19 cellular contexts compared by ENCODE assay signal in the genomic region with DNA sequence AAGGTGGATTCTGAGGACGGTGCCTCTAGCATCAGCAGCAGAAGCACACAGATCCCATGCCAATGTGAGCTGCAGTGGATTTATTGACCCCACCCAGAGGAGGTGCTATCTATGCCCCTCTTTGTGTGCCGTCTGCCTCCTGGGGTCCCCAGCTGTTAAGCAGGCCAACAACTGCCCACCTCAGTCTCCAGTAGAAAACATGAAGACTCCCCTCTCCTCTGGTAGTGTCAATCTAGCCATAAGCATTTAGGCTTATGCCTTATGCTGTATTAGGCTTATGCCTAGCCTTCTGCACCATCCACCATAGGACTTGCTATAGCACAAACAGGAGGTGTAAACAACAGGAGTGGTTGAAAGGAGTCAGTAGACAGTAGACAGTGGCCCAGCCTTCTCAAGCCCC.
DNase-seq lines count a peak whose midpoint lies in the region; ATAC-seq, FAIRE-seq and TF ChIP-seq lines count a peak whose summit lies in the region.
"Had no signal": no experiment of that assay in that cellular context is flagged by ENCODE, and none has a peak within 500 bp of the region (broad histone marks: within the 10 kb centered on the region; RNA-seq: fewer than 3 reads in every experiment).

No MANE protein-coding gene starts in this region.

- no peak overlapping the region for H2BK20ac ChIP-seq in H9 (ENCODE audit: low read depth, low read length, poor library complexity, severe bottlenecking)

- H2BK5ac ChIP-seq in H9 (ENCODE audit: insufficient read length, low read length) (no peak overlapping the region), neuronal stem cell (ENCODE audit: low read length) (no peak overlapping the region)

- H3K27ac ChIP-seq in H9 (ENCODE audit: insufficient read length, low read depth, low read length) (no peak overlapping the region), Karpas-422 (ENCODE audit: low read length) (peak overlapping the region; percentile 37), OCI-LY7 (ENCODE audit: low read depth, low read length, poor library complexity, severe bottlenecking) (peak overlapping the region; percentile 100), neural progenitor cell (no peak overlapping the region), neuronal stem cell (replicated peaks; ENCODE audit: low read length) (no peak overlapping the region), HepG2 (ENCODE audit: extremely low read length, insufficient read depth, low read length) (no peak overlapping the region)

- no peak overlapping the region for H2BK15ac ChIP-seq in H9 (ENCODE audit: low read depth, low read length)
- H2BK15ac ChIP-seq in neuronal stem cell (ENCODE audit: low read length) = no peak overlapping the region

- H3K4me1 Mint-ChIP-seq in H9 = no peaks in the 10 kb centered on the region; a peak in 1 of 4 replicates
- H3K4me1 Mint-ChIP-seq in neural progenitor cell = no peaks in the 10 kb centered on the region

- H3K9ac ChIP-seq in H9 (ENCODE audit: extremely low read depth, insufficient read length, low read length) (no peak overlapping the region), Karpas-422 (ENCODE audit: low read length) (no peak overlapping the region), neural progenitor cell (no peak overlapping the region), neuronal stem cell (ENCODE audit: low read depth, low read length, poor library complexity) (no peak overlapping the region), HepG2 (ENCODE audit: insufficient read depth, low read depth, low read length) (no peak overlapping the region)

- no peaks in the 10 kb centered on the region for H3F3A ChIP-seq in neural progenitor cell (ENCODE audit: low read depth)

- H3K4me1 ChIP-seq in H9 (ENCODE audit: insufficient read depth, low read length) = no peaks in the 10 kb centered on the region
- peaks cover 34% of the 10 kb centered on the region for H3K4me1 ChIP-seq in Karpas-422 (ENCODE audit: low read length)
- H3K4me1 ChIP-seq in OCI-LY7 (ENCODE audit: insufficient read depth, low read length, poor library complexity, severe bottlenecking) = peaks cover 91% of the 10 kb centered on the region
- H3K4me1 ChIP-seq in neural progenitor cell = peaks cover 10% of the 10 kb centered on the region
- no peaks in the 10 kb centered on the region for H3K4me1 ChIP-seq in neuronal stem cell (ENCODE audit: control insufficient read depth in 2 of 2, insufficient read depth in 1 of 2, low read depth in 1 of 2, low read length in 2 of 2)
- no peaks in the 10 kb centered on the region for H3K4me1 ChIP-seq in HepG2 (ENCODE audit: insufficient read depth, low read length)

- no peak overlapping the region for H3K4me3 ChIP-seq in Karpas-422 (ENCODE audit: low read length)
- H3K4me3 ChIP-seq in OCI-LY7 (ENCODE audit: low read depth, low read length, poor library complexity, severe bottlenecking) = no peak overlapping the region
- no peak overlapping the region for H3K4me3 ChIP-seq in neural progenitor cell
- H3K4me3 ChIP-seq in neuronal stem cell (ENCODE audit: low read length in 2 of 2) = no peak overlapping the region
- no peak overlapping the region for H3K4me3 ChIP-seq in HepG2 (replicated peaks in 1 of 3; ENCODE audit: insufficient read depth in 1 of 3, low read depth in 2 of 3, low read length in 3 of 3)

- no peaks in the 10 kb centered on the region for H3K36me3 Mint-ChIP-seq in H9 (ENCODE audit: insufficient read depth in 1 of 3, low read depth in 3 of 3)
- H3K36me3 Mint-ChIP-seq in neural progenitor cell = no peaks in the 10 kb centered on the region
- H3K36me3 Mint-ChIP-seq: CD4-positive, alpha-beta memory T cell had no signal

- H3K9me2 ChIP-seq in Karpas-422 (replicated peaks; ENCODE audit: insufficient read depth, low read length) (no peaks in the 10 kb centered on the region), OCI-LY7 (ENCODE audit: insufficient read depth, low read length) (no peaks in the 10 kb centered on the region)

- TF ChIP-seq EP300 in HepG2 (IDR thresholded peaks at IDR 0.05; ENCODE audit: low read depth in 2 of 2, low read length in 2 of 2) = no peak
- TF ChIP-seq EP300 in HepG2 (CRISPR knock-in tag; IDR thresholded peaks at IDR 0.05; ENCODE audit: borderline replicate concordance) = no peak

- no peak overlapping the region for H2BK120ac ChIP-seq in H9 (ENCODE audit: low read depth, low read length, poor library complexity, severe bottlenecking)
- no peak overlapping the region for H2BK120ac ChIP-seq in neuronal stem cell (ENCODE audit: low read depth, low read length)

- DNase-seq in H9 (no peak), Karpas-422 (no peak), OCI-LY7 (ENCODE audit: low spot score) (peak; percentile 17), neural progenitor cell (ENCODE audit: low spot score) (no peak), neuronal stem cell (ENCODE audit: low spot score) (no peak), NCI-H2171 treated with DMSO at 0.1 percent for 48 hours (lab: John Stamatoyannopoulos, UW) (no peak), HepG2 (ENCODE audit: low spot score) (no peak)
- DNase-seq: C1 segment of cervical spinal cord; Calu3; CD4-positive, alpha-beta memory T cell; COR-L47; DMS53; DMS79 treated with DMSO at 0.1 percent for 48 hours; GF-D8; GOT3; HCEC 1CT had no signal

- intact Hi-C loops in OCI-LY7 (cut with micrococcal nuclease; ENCODE audit: unreplicated experiment) = no loop called here
- intact Hi-C loops in HepG2 (cut with micrococcal nuclease; ENCODE audit: unreplicated experiment) = no loop called here

- H4K5ac ChIP-seq in H9 (ENCODE audit: insufficient read length, low read depth, low read length) = no peak overlapping the region

- H3K23me2 ChIP-seq in H9 (ENCODE audit: insufficient read length, low read depth, low read length, poor library complexity, severe bottlenecking) = no peaks in the 10 kb centered on the region

- H2AFZ ChIP-seq in H9 (ENCODE audit: low read length) (no peak overlapping the region), Karpas-422 (ENCODE audit: low read length) (no peak overlapping the region), OCI-LY7 (ENCODE audit: low read length) (peak overlapping the region; percentile 40; the same call in 1 of the 2 replicates), neural progenitor cell (replicated peaks) (no peak overlapping the region), neuronal stem cell (ENCODE audit: low read length) (no peak overlapping the region), HepG2 (ENCODE audit: low read length) (no peak overlapping the region)

- H2AK5ac ChIP-seq in H9 (ENCODE audit: insufficient read length, low read length) (no peak overlapping the region), neuronal stem cell (ENCODE audit: low read depth, low read length) (no peak overlapping the region)

- no peaks in the 10 kb centered on the region for H3K36me3 ChIP-seq in Karpas-422 (ENCODE audit: insufficient read depth, low read length)
- H3K36me3 ChIP-seq in OCI-LY7 (ENCODE audit: insufficient read depth, low read length) = peaks cover 7% of the 10 kb centered on the region
- H3K36me3 ChIP-seq in neural progenitor cell = no peaks in the 10 kb centered on the region
- no peaks in the 10 kb centered on the region for H3K36me3 ChIP-seq in neuronal stem cell (replicated peaks in 1 of 2; ENCODE audit: control insufficient read depth in 2 of 2, insufficient read depth in 2 of 2, low read length in 2 of 2)
- no peaks in the 10 kb centered on the region for H3K36me3 ChIP-seq in HepG2 (replicated peaks in 1 of 2; ENCODE audit: control insufficient read depth in 1 of 2, insufficient read depth in 2 of 2, low read length in 2 of 2)

- H3K18ac ChIP-seq in H9 (ENCODE audit: insufficient read length, low read depth, low read length) (no peak overlapping the region), neuronal stem cell (ENCODE audit: low read length) (no peak overlapping the region)

- no peak for TF ChIP-seq POLR2A in HepG2 (IDR thresholded peaks at IDR 0.05; ENCODE audit: insufficient read depth in 1 of 2, low read depth in 2 of 2, low read length in 2 of 2)

- TF ChIP-seq RAD21 in HepG2 (CRISPR knock-in tag; IDR thresholded peaks at IDR 0.05) = no peak

- H2BK12ac ChIP-seq in H9 (ENCODE audit: insufficient read length, low read depth, low read length) = no peak overlapping the region
- H2BK12ac ChIP-seq in neuronal stem cell (ENCODE audit: low read length) = no peak overlapping the region

- H4K20me1 ChIP-seq in H9 (ENCODE audit: control insufficient read depth, insufficient read depth, insufficient read length) (no peaks in the 10 kb centered on the region), Karpas-422 (ENCODE audit: insufficient read depth, low read depth, low read length) (no peaks in the 10 kb centered on the region), OCI-LY7 (ENCODE audit: insufficient read depth, low read length) (no peaks in the 10 kb centered on the region), neural progenitor cell (ENCODE audit: low read depth) (no peaks in the 10 kb centered on the region), HepG2 (ENCODE audit: insufficient read depth, low read length) (no peaks in the 10 kb centered on the region)

- in situ Hi-C loops in HepG2 (cut with HindIII; ENCODE audit: extremely low pct_ligation_motif_present, low pct_unique_long_range_greater_than_20kb) = no loop called here

- H3K9me3 Mint-ChIP-seq in H9 (no peaks in the 10 kb centered on the region), neural progenitor cell (no peaks in the 10 kb centered on the region)

- H4K91ac ChIP-seq in H9 (ENCODE audit: insufficient read length, low read depth, low read length) (no peak overlapping the region), neuronal stem cell (ENCODE audit: low read depth, low read length, poor library complexity) (no peak overlapping the region)

- H3T11ph ChIP-seq in H9 (ENCODE audit: low read length) = no peak overlapping the region

- POLR2A ChIA-PET in OCI-LY7 (lab: Charles Lee) (interaction anchor here (0.7 to 1.2 kb wide), 2 partner anchors 9 to 82 kb away, joined by 3 to 5 read pairs; no protein-coding TSS in a partner anchor), HepG2 (lab: Yijun Ruan, JAX) (no interaction called here)

- no peaks in the 10 kb centered on the region for H3K27me3 ChIP-seq in H9 (ENCODE audit: insufficient read depth, low read length)
- no peaks in the 10 kb centered on the region for H3K27me3 ChIP-seq in Karpas-422 (ENCODE audit: low read length)
- no peaks in the 10 kb centered on the region for H3K27me3 ChIP-seq in neural progenitor cell
- no peaks in the 10 kb centered on the region for H3K27me3 ChIP-seq in neuronal stem cell (ENCODE audit: control insufficient read depth in 3 of 3, insufficient read depth in 3 of 3, low read depth in 1 of 3, low read length in 3 of 3)
- H3K27me3 ChIP-seq in HepG2 (ENCODE audit: control insufficient read depth in 1 of 2, insufficient read depth in 2 of 2, low read length in 2 of 2) = no peaks in the 10 kb centered on the region

- no peak overlapping the region for H3K56ac ChIP-seq in H9 (ENCODE audit: insufficient read length, low read depth, low read length)

- TF ChIP-seq CTCF in H9 (conservative IDR thresholded peaks at IDR 0.05) (no peak), OCI-LY7 (conservative IDR thresholded peaks at IDR 0.05; ENCODE audit: low read length) (no peak), neural progenitor cell (IDR thresholded peaks at IDR 0.05) (no peak), HepG2 (CRISPR knock-in tag; IDR thresholded peaks at IDR 0.05) (no peak)

- CTCF ChIA-PET in OCI-LY7 (lab: Charles Lee; ENCODE audit: unreplicated experiment) = no interaction called here
- CTCF ChIA-PET in HepG2 (lab: Yijun Ruan, JAX; ENCODE audit: low intra/inter-chr PET ratio, low total read pairs) = no interaction called here

- H3K27ac Mint-ChIP-seq in H9 (peak overlapping the region in 1 of 3 experiments; percentile 40; a peak in 1 of 7 replicates), neural progenitor cell (no peak overlapping the region)
- H3K27ac Mint-ChIP-seq: CD4-positive, alpha-beta memory T cell had no signal

- WGBS in H9 (ENCODE audit: extremely low coverage, insufficient read length, low lambda C conversion rate) = no CpG with 5 or more reads among the region's 2 CpGs
- WGBS in neuronal stem cell (ENCODE audit: extremely low coverage in 2 of 2, insufficient read length in 2 of 2, insufficient replicate concordance in 1 of 2), 2 donors = no CpG with 5 or more reads among the region's 2 CpGs
- WGBS in HepG2 (ENCODE audit: low lambda C conversion rate) = 0% methylated on average over 2 of the region's 2 CpGs

- no peak overlapping the region for H3K4ac ChIP-seq in H9 (ENCODE audit: low read depth, low read length)
- no peak overlapping the region for H3K4ac ChIP-seq in neuronal stem cell (ENCODE audit: low read length)

- no peak for ATAC-seq in HepG2

- H3K23ac ChIP-seq in H9 (ENCODE audit: insufficient read length, low read depth, low read length) (no peak overlapping the region), neuronal stem cell (ENCODE audit: low read depth, low read length, poor library complexity) (no peak overlapping the region)

- H3K9me3 ChIP-seq in H9 (ENCODE audit: control insufficient read depth, low read depth, low read length) (no peaks in the 10 kb centered on the region), Karpas-422 (ENCODE audit: low read length) (no peaks in the 10 kb centered on the region), OCI-LY7 (ENCODE audit: low read length) (peaks cover 13% of the 10 kb centered on the region; the same call in 1 of the 2 replicates), neural progenitor cell (ENCODE audit: low read depth) (no peaks in the 10 kb centered on the region), neuronal stem cell (replicated peaks in 1 of 2; ENCODE audit: control insufficient read depth in 2 of 2, insufficient read depth in 1 of 2, low read depth in 1 of 2, low read length in 2 of 2) (no peaks in the 10 kb centered on the region), HepG2 (ENCODE audit: low read length) (no peaks in the 10 kb centered on the region)

- H3K4me2 ChIP-seq in H9 (ENCODE audit: insufficient read depth, insufficient read length, low read length) (no peak overlapping the region), Karpas-422 (ENCODE audit: low read depth, low read length, poor library complexity, severe bottlenecking) (no peak overlapping the region), OCI-LY7 (ENCODE audit: low read length) (peak overlapping the region; percentile 48; the same call in 1 of the 2 replicates), neural progenitor cell (peak overlapping the region; percentile 31), neuronal stem cell (ENCODE audit: insufficient read depth, low read length, poor library complexity, severe bottlenecking) (no peak overlapping the region), HepG2 (ENCODE audit: low read depth, low read length) (no peak overlapping the region)

- FAIRE-seq in HepG2 (lab: Jason Lieb, UNC) = no peak
- FAIRE-seq: GM12891, GM18507, H54 had no signal

- H4K8ac ChIP-seq in H9 (replicated peaks; ENCODE audit: insufficient read length, low read depth, low read length) (no peak overlapping the region), neuronal stem cell (ENCODE audit: low read depth, low read length) (no peak overlapping the region)

- no peaks in the 10 kb centered on the region for H3K79me2 ChIP-seq in H9 (ENCODE audit: insufficient read depth, low read length)
- H3K79me2 ChIP-seq in Karpas-422 (ENCODE audit: low read length) = no peaks in the 10 kb centered on the region
- no peaks in the 10 kb centered on the region for H3K79me2 ChIP-seq in OCI-LY7 (ENCODE audit: insufficient read depth, low read depth, low read length)
- no peaks in the 10 kb centered on the region for H3K79me2 ChIP-seq in neural progenitor cell (ENCODE audit: low read depth)
- no peaks in the 10 kb centered on the region for H3K79me2 ChIP-seq in HepG2 (ENCODE audit: insufficient read depth, low read length)

- H3K79me1 ChIP-seq in H9 (ENCODE audit: insufficient read depth, low read depth, low read length, poor library complexity, severe bottlenecking) = no peaks in the 10 kb centered on the region
- H3K79me1 ChIP-seq in neuronal stem cell (ENCODE audit: low read depth, low read length) = no peaks in the 10 kb centered on the region

- H3K4me3 Mint-ChIP-seq in H9 (no peak overlapping the region), neural progenitor cell (no peak overlapping the region)
- H3K4me3 Mint-ChIP-seq: CD4-positive, alpha-beta memory T cell had no signal

- H3K27me3 Mint-ChIP-seq in H9 (ENCODE audit: low read depth) = peaks cover 8% of the 10 kb centered on the region
- H3K27me3 Mint-ChIP-seq in neural progenitor cell (ENCODE audit: insufficient read depth, low read depth) = peaks cover 2% of the 10 kb centered on the region

- peak overlapping the region; percentile 24; the same call in 1 of the 2 replicates for H3K14ac ChIP-seq in H9 (ENCODE audit: insufficient read depth, low read length)
- H3K14ac ChIP-seq in neuronal stem cell (ENCODE audit: low read length) = no peak overlapping the region

- BruUV-seq in OCI-LY7 (replicated peaks; lab: Mats Ljungman, UMichigan) (no TSS peak), HepG2 (replicated peaks; lab: Mats Ljungman, UMichigan) (no TSS peak)

Comparison
In these comparisons a context has a peak if more than half of its experiments do, and no peak if none do; other contexts are left out.
1. H3K27ac ChIP-seq: peak in Karpas-422 (single experiment) and OCI-LY7 (single experiment); none in H9 (single experiment), neural progenitor cell (single experiment), neuronal stem cell (single experiment) and HepG2 (single experiment).
2. H3K4me2 ChIP-seq: peak in OCI-LY7 (single experiment) and neural progenitor cell (single experiment); none in H9 (single experiment), Karpas-422 (single experiment), neuronal stem cell (single experiment) and HepG2 (single experiment).